In genomic region chr2:238171072-238171431, GRCh38 we compare ENCODE assay signal across 1 cellular context.
A peak's percentile ranks its signal among the peaks of the same experiment; 100 is the strongest.
TF ChIP-seq lines count a peak whose summit lies in the region.

No MANE protein-coding gene starts in this region.

TF ChIP-seq in IMR-90, 13 proteins besides CTCF, POLR2A, EP300 and RAD21:
- TF ChIP-seq CEBPB (IDR thresholded peaks at IDR 0.05; ENCODE audit: low read depth, low read length) = peak; percentile 62
